ENCODE assay signal across 8 cellular contexts in genomic region chr12:12719496-12719895, GRCh38. TPM values are rescaled to one million over a fixed set of nuclear protein-coding genes. Genes with fewer than 3 reads are reported as not detected.
DNase-seq lines count a peak whose midpoint lies in the region; ATAC-seq, FAIRE-seq and TF ChIP-seq lines count a peak whose summit lies in the region.

No MANE protein-coding gene starts in this region.

- no peaks in the 10 kb centered on the region for H3K27me3 ChIP-seq in Panc1 (ENCODE audit: control insufficient read depth, insufficient read depth, low read length)
- H3K27me3 ChIP-seq in H1 (replicated peaks in 1 of 4; ENCODE audit: control insufficient read depth in 3 of 4, extremely low read depth in 1 of 4, insufficient read depth in 3 of 4, low read length in 3 of 4), result peaks cover 0 to 4% (median under 1%) of the 10 kb centered on the region in 4 experiments; a peak in 2 of 7 replicates
- no peaks in the 10 kb centered on the region for H3K27me3 ChIP-seq in osteoblast (ENCODE audit: insufficient read depth, low read length)

- peaks cover 20% of the 10 kb centered on the region for H3K23me2 ChIP-seq in H1 (ENCODE audit: low read depth, low read length)

- H3K9me3 ChIP-seq in Panc1 (ENCODE audit: control insufficient read depth, insufficient read depth, low read depth, low read length) (no peaks in the 10 kb centered on the region), H1 (ENCODE audit: insufficient read depth in 2 of 2, low read depth in 1 of 2, low read length in 1 of 2) (no peaks in the 10 kb centered on the region), osteoblast (ENCODE audit: low read depth, low read length) (no peaks in the 10 kb centered on the region)

- H2BK120ac ChIP-seq in H1 (replicated peaks; ENCODE audit: low read depth, low read length), result no peak overlapping the region

- TF ChIP-seq CTCF in Panc1 (IDR thresholded peaks at IDR 0.05) (no peak), H1 (IDR thresholded peaks at IDR 0.05; ENCODE audit: control extremely low read depth in 1 of 3, insufficient read depth in 1 of 3, low read depth in 1 of 3, low read length in 3 of 3) (no peak), osteoblast (IDR thresholded peaks at IDR 0.05; ENCODE audit: extremely low read depth, low read depth, low read length) (no peak)

- H3K36me3 Mint-ChIP-seq in activated T-cell treated with anti-CD3 and anti-CD28 coated beads, Interleukin-2, amount 50 U/mL, for 4 hours (ENCODE audit: insufficient read depth), result peaks cover 29% of the 10 kb centered on the region

- peak overlapping the region; percentile 99 for H3K4me3 Mint-ChIP-seq in activated T-cell treated with anti-CD3 and anti-CD28 coated beads, Interleukin-2, amount 50 U/mL, for 4 hours

- no peak overlapping the region for H2AK5ac ChIP-seq in H1 (ENCODE audit: low read depth, low read length)

- H2BK15ac ChIP-seq in H1 (ENCODE audit: low read length), result no peak overlapping the region

- H3K14ac ChIP-seq in H1 (ENCODE audit: insufficient read length), result no peak overlapping the region

- no peak overlapping the region for H2BK12ac ChIP-seq in H1 (ENCODE audit: low read depth, low read length)

- WGBS in H1 (ENCODE audit: extremely low coverage in 1 of 2, insufficient coverage in 1 of 2, insufficient read length in 1 of 2, insufficient replicate concordance in 2 of 2, low coverage in 1 of 2, low lambda C conversion rate in 2 of 2, missing lambda C conversion rate in 1 of 2), 2 experiments, result 81% methylated on average over 3 of the region's 3 CpGs; no CpG with 5 or more reads in 1 of the 2 experiments

- no peak overlapping the region for H4K91ac ChIP-seq in H1 (replicated peaks; ENCODE audit: insufficient read length, low read length)

- no peak for TF ChIP-seq RAD21 in H1 (IDR thresholded peaks at IDR 0.05 in 1 of 2, conservative IDR thresholded peaks at IDR 0.05 in 1 of 2; ENCODE audit: low read depth in 2 of 2, low read length in 2 of 2)

- peaks cover 7% of the 10 kb centered on the region; the same call in 1 of the 2 replicates for H3K79me1 ChIP-seq in H1 (ENCODE audit: low read depth, low read length)

- H3K36me3 ChIP-seq in Panc1 (ENCODE audit: control insufficient read depth, insufficient read depth, low read length) (peaks cover 11% of the 10 kb centered on the region), H1 (ENCODE audit: control insufficient read depth in 2 of 4, insufficient read depth in 4 of 4, low read length in 3 of 4) (peaks cover 0 to 40% (median 10%) of the 10 kb centered on the region in 4 experiments; a peak in 6 of 8 replicates), osteoblast (ENCODE audit: insufficient read depth, low read length) (peaks cover 25% of the 10 kb centered on the region)

- H3K56ac ChIP-seq in H1 (replicated peaks; ENCODE audit: insufficient read length, low read depth, low read length), result no peak overlapping the region

- H2AFZ ChIP-seq in H1 (ENCODE audit: low read length), result no peak overlapping the region
- no peak overlapping the region for H2AFZ ChIP-seq in osteoblast (ENCODE audit: low read length)

- H3K79me2 ChIP-seq in H1 (ENCODE audit: control insufficient read depth in 1 of 2, insufficient read depth in 2 of 2, low read length in 2 of 2) (peaks cover 8 to 26% of the 10 kb centered on the region in 2 experiments; a peak in 3 of 4 replicates), osteoblast (ENCODE audit: insufficient read depth, low read length) (peaks cover 55% of the 10 kb centered on the region)

- no peak overlapping the region for H2BK20ac ChIP-seq in H1 (ENCODE audit: low read length)

- H3K4me1 ChIP-seq in Panc1 (ENCODE audit: control insufficient read depth, insufficient read depth, low read length) (peaks cover 36% of the 10 kb centered on the region), H1 (replicated peaks in 1 of 4; ENCODE audit: control insufficient read depth in 3 of 4, insufficient read depth in 4 of 4, low read length in 3 of 4) (peaks cover 5 to 19% (median 13%) of the 10 kb centered on the region in 4 experiments; a peak in 6 of 7 replicates), osteoblast (ENCODE audit: insufficient read depth, low read length) (peaks cover 45% of the 10 kb centered on the region)

- CTCF ChIA-PET in Panc1 (lab: Charles Lee) (no interaction called here), H1 (lab: Charles Lee; ENCODE audit: partially characterized antibody) (interaction anchor here (0.6 to 2.4 kb wide), 4 partner anchors 16 to 493 kb away, joined by 3 to 12 read pairs (median 4); no protein-coding TSS in a partner anchor)

- no peak for ATAC-seq in activated T-cell treated with anti-CD3 and anti-CD28 coated beads, Interleukin-2, amount 50 U/mL, for 4 hours
- no peak for ATAC-seq in Panc1
- no peak for ATAC-seq in HG02884 (IDR thresholded peaks at IDR 0.05; ENCODE audit: unreplicated experiment)

- H3K4me1 Mint-ChIP-seq in activated T-cell treated with anti-CD3 and anti-CD28 coated beads, Interleukin-2, amount 50 U/mL, for 4 hours (ENCODE audit: low read depth), result peaks cover 54% of the 10 kb centered on the region

- no peak overlapping the region for H3K4ac ChIP-seq in H1 (replicated peaks; ENCODE audit: insufficient read length, low read depth, low read length)

- POLR2A ChIA-PET in Panc1 (lab: Charles Lee) (no interaction called here), H1 (lab: Charles Lee; ENCODE audit: partially characterized antibody) (interaction anchor here (1.4 to 1.5 kb wide), 2 partner anchors 27 to 94 kb away, joined by 3 to 4 read pairs; partner anchors contain the start of gene DDX47)

- peak overlapping the region; percentile 96 for H3K27ac ChIP-seq in Panc1 (ENCODE audit: low read length)
- H3K27ac ChIP-seq in H1 (ENCODE audit: low read depth, low read length), result no peak overlapping the region
- H3K27ac ChIP-seq in osteoblast (ENCODE audit: low read depth, low read length), result peak overlapping the region; percentile 97

- H4K5ac ChIP-seq in H1 (ENCODE audit: insufficient read length, low read depth, low read length), result no peak overlapping the region

- no peaks in the 10 kb centered on the region for H3K27me3 Mint-ChIP-seq in activated T-cell treated with anti-CD3 and anti-CD28 coated beads, Interleukin-2, amount 50 U/mL, for 4 hours (ENCODE audit: low read depth)

- no peak overlapping the region for H3K23ac ChIP-seq in H1 (ENCODE audit: insufficient read length)

- H3K4me2 ChIP-seq in H1 (ENCODE audit: insufficient read depth in 1 of 2, low read depth in 2 of 2, low read length in 2 of 2) (peak overlapping the region; percentile 95 to 96; a peak in 3 of 4 replicates), osteoblast (ENCODE audit: insufficient read depth, low read length) (peak overlapping the region; percentile 95)

- intact Hi-C loops in Panc1 (cut with micrococcal nuclease; ENCODE audit: unreplicated experiment), result no loop called here

- TF ChIP-seq POLR2A in H1 (IDR thresholded peaks at IDR 0.05; ENCODE audit: control extremely low read depth in 1 of 2, low read depth in 2 of 2, low read length in 2 of 2), result no peak

- no peak for DNase-seq in activated T-cell treated with anti-CD3 and anti-CD28 coated beads, Interleukin-2, amount 50 U/mL, for 4 hours
- DNase-seq in activated T-cell treated with anti-CD3 and anti-CD28 coated beads, Interleukin-2, amount 50 U/mL, for 48 hours, result no peak
- DNase-seq in Panc1 (ENCODE audit: low read depth, low spot score), result no peak
- DNase-seq in H1 (ENCODE audit: low read depth in 1 of 2, low spot score in 2 of 2), result no peak
- no peak for DNase-seq in osteoblast (ENCODE audit: insufficient read length, low spot score, missing footprints)
- DNase-seq in inferior parietal cortex (ENCODE audit: extremely low spot score), result no peak
- no peak for DNase-seq in activated effector memory CD4-positive, alpha-beta T cell treated with anti-CD3 and anti-CD28 coated beads, Interleukin-2, amount 50 U/mL, for 16 hours

- FAIRE-seq in H1 (lab: Jason Lieb, UNC), result no peak

- no peak overlapping the region for H2BK5ac ChIP-seq in H1 (ENCODE audit: low read depth, low read length)

- H3K4me3 ChIP-seq in Panc1 (ENCODE audit: low read depth in 2 of 2, low read length in 2 of 2) (peak overlapping the region; percentile 72 to 93), H1 (ENCODE audit: extremely low read depth in 1 of 4, insufficient read depth in 2 of 4, low read depth in 3 of 4, low read length in 4 of 4) (peak overlapping the region in 3 of 4 experiments; percentile 89 to 99 (median 96); a peak in 5 of 8 replicates), osteoblast (ENCODE audit: insufficient read depth, low read length) (peak overlapping the region; percentile 81)

- H4K20me1 ChIP-seq in H1 (replicated peaks in 1 of 2; ENCODE audit: control insufficient read depth in 1 of 2, insufficient read depth in 2 of 2, low read length in 2 of 2), result peaks cover 10 to 12% of the 10 kb centered on the region in 2 experiments
- peaks cover 22% of the 10 kb centered on the region for H4K20me1 ChIP-seq in osteoblast (ENCODE audit: insufficient read depth, low read length)

- in situ Hi-C loops in Panc1 (cut with HindIII; ENCODE audit: low pct_unique_long_range_greater_than_20kb, low sequenced_read_pairs), result no loop called here

- BruUV-seq in Panc1 (replicated peaks; lab: Mats Ljungman, UMichigan), result no TSS peak

- no peaks in the 10 kb centered on the region for H3K9me3 Mint-ChIP-seq in activated T-cell treated with anti-CD3 and anti-CD28 coated beads, Interleukin-2, amount 50 U/mL, for 4 hours

- H4K8ac ChIP-seq in H1 (ENCODE audit: extremely low read depth, insufficient read depth, low read length), result no peak overlapping the region

- no peak overlapping the region for H3K9ac ChIP-seq in H1 (replicated peaks in 1 of 4; ENCODE audit: extremely low read depth in 1 of 4, low read depth in 3 of 4, low read length in 3 of 4)

- no peak overlapping the region for H3K18ac ChIP-seq in H1 (ENCODE audit: extremely low read depth, low read length)

- no peak for TF ChIP-seq EP300 in H1 (IDR thresholded peaks at IDR 0.05; ENCODE audit: borderline replicate concordance in 1 of 2, low read depth in 2 of 2, low read length in 2 of 2)

RNA-seq across cellular contexts. Expression of gene CDKN1B, which starts 2.3 kb away (rescaled TPM):
- 10 to 100 TPM; 15.6 to 27.7 (median 24.5) TPM for total RNA-seq in activated T-cell treated with anti-CD3 and anti-CD28 coated beads, Interleukin-2, amount 50 U/mL, for 4 hours
- 25.9 TPM for total RNA-seq in Panc1 (2021; ENCODE audit: unreplicated experiment)
- polyA plus RNA-seq in Panc1 (2012; ENCODE audit: insufficient read length), result 34.2 TPM
- 27.2 and 28.8 TPM in 2 replicates for total RNA-seq in H1 (2021; fragmentation: NEBNext Ultra II Directional; extraction: Animal tissue kit (Norgen Biotek cat#: 25700))
- polyA plus RNA-seq in H1 (2011; rRNA removed), result 6.5 and 9.4 TPM in 2 replicates
- 11.1 TPM for polyA plus RNA-seq in H1 (2011; cell fraction: cytosol; rRNA removed)
- 9.4 TPM for polyA plus RNA-seq in H1 (2011; cell fraction: nucleus; rRNA removed)
- polyA plus RNA-seq in H1 (2012, experiment 1 of 2), result 14.5 to 18.1 TPM (median 17.0 TPM) in 4 replicates
- polyA plus RNA-seq in H1 (2012, experiment 2 of 2), result 8.3 TPM
- polyA plus RNA-seq in H1 (2013, experiment 1 of 2), result 15.1 TPM
- polyA plus RNA-seq in H1 (2013, experiment 2 of 2), result 14.9 TPM
- 4.2 and 6.1 TPM in 2 replicates for polyA minus RNA-seq in H1 (2011; rRNA and poly(A)+ RNA removed)
- polyA minus RNA-seq in H1 (2011; cell fraction: cytosol; rRNA and poly(A)+ RNA removed), result 18.7 TPM
- 11.4 TPM for polyA minus RNA-seq in H1 (2011; cell fraction: nucleus; rRNA and poly(A)+ RNA removed)
- 44.5 and 52.8 TPM in 2 replicates for total RNA-seq in osteoblast

RNA-seq across cellular contexts. Expression of gene GPR19, which starts 23.5 kb away (rescaled TPM):
- 1 to 10 TPM; 1.3 to 2.4 (median 1.3) TPM for total RNA-seq in activated T-cell treated with anti-CD3 and anti-CD28 coated beads, Interleukin-2, amount 50 U/mL, for 4 hours
- 0.82 TPM for total RNA-seq in Panc1 (2021; ENCODE audit: unreplicated experiment)
- 0.61 TPM for polyA plus RNA-seq in Panc1 (2012; ENCODE audit: insufficient read length)
- 17.1 and 19.1 TPM in 2 replicates for total RNA-seq in H1 (2021; fragmentation: NEBNext Ultra II Directional; extraction: Animal tissue kit (Norgen Biotek cat#: 25700))
- 10.9 and 19.3 TPM in 2 replicates for polyA plus RNA-seq in H1 (2011; rRNA removed)
- 13.2 TPM for polyA plus RNA-seq in H1 (2011; cell fraction: cytosol; rRNA removed)
- polyA plus RNA-seq in H1 (2011; cell fraction: nucleus; rRNA removed), result 9.3 TPM
- 12.8 to 15.4 TPM (median 14.3 TPM) in 4 replicates for polyA plus RNA-seq in H1 (2012, experiment 1 of 2)
- polyA plus RNA-seq in H1 (2012, experiment 2 of 2), result 2.7 TPM
- polyA plus RNA-seq in H1 (2013, experiment 1 of 2), result 20.5 TPM
- polyA plus RNA-seq in H1 (2013, experiment 2 of 2), result 21.2 TPM
- 27.4 and 30.6 TPM in 2 replicates for polyA minus RNA-seq in H1 (2011; rRNA and poly(A)+ RNA removed)
- 6.8 TPM for polyA minus RNA-seq in H1 (2011; cell fraction: cytosol; rRNA and poly(A)+ RNA removed)
- 21.1 TPM for polyA minus RNA-seq in H1 (2011; cell fraction: nucleus; rRNA and poly(A)+ RNA removed)
- total RNA-seq in osteoblast, result under 0.01 and 0.36 TPM in 2 replicates
